In the genomic region with DNA sequence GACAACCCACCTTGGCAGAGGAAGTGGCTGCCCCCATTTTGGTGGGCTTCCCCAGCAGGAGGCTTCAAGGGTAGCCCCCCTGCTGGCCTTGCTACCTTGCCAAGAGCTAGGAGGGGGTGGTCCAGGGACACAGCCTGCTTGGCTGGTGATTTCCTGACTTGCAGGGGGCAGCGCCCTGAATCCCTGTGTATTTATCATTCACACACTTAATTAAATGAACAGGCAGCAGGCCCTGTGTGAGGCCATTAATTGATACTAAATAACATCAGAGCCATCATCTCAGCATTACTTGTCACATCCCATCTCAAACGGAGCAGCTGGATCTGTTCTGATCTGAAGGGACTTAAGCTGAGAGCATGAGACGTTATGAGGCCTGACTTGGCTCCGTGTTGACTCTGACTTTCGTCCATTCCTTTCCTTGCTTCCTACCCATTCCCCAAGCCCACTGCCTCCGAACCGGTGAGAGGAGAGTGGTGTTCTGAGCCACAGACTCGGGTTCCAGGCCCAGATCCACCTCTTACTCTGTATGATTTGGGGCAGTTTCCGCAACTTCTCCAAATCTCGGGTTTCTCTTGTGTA, we compare ENCODE assay signal across 23 cellular contexts. TPM values are rescaled to one million over a fixed set of nuclear protein-coding genes. Genes with fewer than 3 reads are reported as not detected.
"Had no signal": no experiment of that assay in that cellular context is flagged by ENCODE, and none has a peak within 500 bp of the region (broad histone marks: within the 10 kb centered on the region; RNA-seq: fewer than 3 reads in every experiment).

No MANE protein-coding gene starts in this region.

- H3K27ac ChIP-seq: body of pancreas, coronary artery, foreskin keratinocyte, psoas muscle, tibial nerve had no signal

- FAIRE-seq: kidney, small intestine, urothelium cell line had no signal

- DNase-seq: activated CD4-positive, alpha-beta T cell treated with anti-CD3 and anti-CD28 coated beads, Interleukin-2, amount 10 ng/mL, durations not matched to agents 7 days and 5 days; activated CD8-positive, alpha-beta memory T cell treated with anti-CD3 and anti-CD28 coated beads, Interleukin-2, amount 50 U/mL, for 4 hours; activated naive CD4-positive, alpha-beta T cell treated with anti-CD3 and anti-CD28 coated beads for 36 hours; activated T-cell treated with anti-CD3 and anti-CD28 coated beads, Interleukin-2, amount 50 U/mL, for 4 hours; central memory CD4-positive, alpha-beta T cell; foreskin keratinocyte; kidney; midbrain; psoas muscle; small intestine; stimulated activated CD4-positive, alpha-beta T cell treated with anti-CD3 and anti-CD28 coated beads, Interleukin-15, amount 100 ng/mL, for 24 hours; stimulated activated CD4-positive, alpha-beta T cell treated with anti-CD3 and anti-CD28 coated beads, Interleukin-2, amount 100 ng/mL, for 48 hours had no signal

- H3K4me3 ChIP-seq: body of pancreas, coronary artery, lung, psoas muscle, tibial nerve had no signal

- H3K36me3 ChIP-seq: tibial nerve had no signal

- H3K4me1 Mint-ChIP-seq: activated CD4-positive, alpha-beta T cell treated with anti-CD3 and anti-CD28 coated beads, Interleukin-2, amount 10 ng/mL, durations not matched to agents 7 days and 5 days had no signal

- H3K4me3 Mint-ChIP-seq: activated CD4-positive, alpha-beta T cell treated with anti-CD3 and anti-CD28 coated beads, Interleukin-2, amount 10 ng/mL, durations not matched to agents 7 days and 5 days; activated naive CD4-positive, alpha-beta T cell treated with anti-CD3 and anti-CD28 coated beads for 36 hours; activated T-cell treated with anti-CD3 and anti-CD28 coated beads, Interleukin-2, amount 50 U/mL, for 4 hours; neural crest cell; stimulated activated naive CD8-positive, alpha-beta T cell treated with anti-CD3 and anti-CD28 coated beads, Interleukin-15, Interleukin-2, amounts not matched to agents 100 ng/mL and 50 ng/mL, for 24 hours; T-helper 2 cell treated with Interferon-gamma antibody and Interleukin-4, amounts not matched to agents 5 μg/mL and 100 μg/mL, for 36 hours had no signal

- H3K9me3 ChIP-seq: body of pancreas, psoas muscle, tibial nerve had no signal

- H3K27me3 ChIP-seq: body of pancreas, foreskin keratinocyte, tibial nerve had no signal

- ATAC-seq: activated CD4-positive, CD25-positive, alpha-beta regulatory T cell treated with anti-CD3 and anti-CD28 coated beads, Interleukin-2, amount 50 U/mL, for 24 hours; activated T-cell treated with anti-CD3 and anti-CD28 coated beads, Interleukin-2, amount 50 U/mL, for 4 hours; foreskin keratinocyte; left lobe of liver; psoas muscle had no signal

- H3K27ac Mint-ChIP-seq: activated CD4-positive, alpha-beta T cell treated with anti-CD3 and anti-CD28 coated beads, Interleukin-2, amount 10 ng/mL, durations not matched to agents 7 days and 5 days; activated naive CD4-positive, alpha-beta T cell treated with anti-CD3 and anti-CD28 coated beads for 36 hours; stimulated activated naive CD8-positive, alpha-beta T cell treated with anti-CD3 and anti-CD28 coated beads, Interleukin-15, Interleukin-2, amounts not matched to agents 100 ng/mL and 50 ng/mL, for 24 hours; T-helper 2 cell treated with Interferon-gamma antibody and Interleukin-4, amounts not matched to agents 5 μg/mL and 100 μg/mL, for 36 hours had no signal

- H3K27me3 Mint-ChIP-seq: activated CD4-positive, alpha-beta T cell treated with anti-CD3 and anti-CD28 coated beads, Interleukin-2, amount 10 ng/mL, durations not matched to agents 7 days and 5 days; stimulated activated naive CD8-positive, alpha-beta T cell treated with anti-CD3 and anti-CD28 coated beads, Interleukin-15, Interleukin-2, amounts not matched to agents 100 ng/mL and 50 ng/mL, for 24 hours had no signal

- H3K9me3 Mint-ChIP-seq: activated CD4-positive, alpha-beta T cell treated with anti-CD3 and anti-CD28 coated beads, Interleukin-2, amount 10 ng/mL, durations not matched to agents 7 days and 5 days; activated naive CD4-positive, alpha-beta T cell treated with anti-CD3 and anti-CD28 coated beads for 36 hours; activated T-cell treated with anti-CD3 and anti-CD28 coated beads, Interleukin-2, amount 50 U/mL, for 4 hours; neural crest cell; stimulated activated naive CD8-positive, alpha-beta T cell treated with anti-CD3 and anti-CD28 coated beads, Interleukin-15, Interleukin-2, amounts not matched to agents 100 ng/mL and 50 ng/mL, for 24 hours; T-helper 2 cell treated with Interferon-gamma antibody and Interleukin-4, amounts not matched to agents 5 μg/mL and 100 μg/mL, for 36 hours had no signal

RNA-seq across cellular contexts. Expression of gene CACNA1G, which starts 33.6 kb away (rescaled TPM):
- total RNA-seq: activated CD4-positive, alpha-beta T cell treated with anti-CD3 and anti-CD28 coated beads, Interleukin-2, amount 10 ng/mL, durations not matched to agents 7 days and 5 days; epithelial cell of proximal tubule had no signal

RNA-seq across cellular contexts. Expression of gene ABCC3, which starts 40.6 kb away (rescaled TPM):
- total RNA-seq: activated CD4-positive, alpha-beta T cell treated with anti-CD3 and anti-CD28 coated beads, Interleukin-2, amount 10 ng/mL, durations not matched to agents 7 days and 5 days; activated naive CD4-positive, alpha-beta T cell treated with anti-CD3 and anti-CD28 coated beads for 36 hours; neural crest cell had no signal
